ENCODE assay signal across 8 cellular contexts in genomic region chr15:38564557-38565286, GRCh38. TPM values are rescaled to one million over a fixed set of nuclear protein-coding genes. Genes with fewer than 3 reads are reported as not detected.
DNase-seq lines count a peak whose midpoint lies in the region; ATAC-seq lines count a peak whose summit lies in the region.

Gene RASGRP1 (minus strand): TSS chr15:38564814. CDS start chr15:38564628, 186 bp downstream.

- H3K27me3 ChIP-seq in mononuclear cell (ENCODE audit: insufficient read depth, low read length): no peaks in the 10 kb centered on the region

- intact Hi-C loops in activated CD4-positive, alpha-beta memory T cell treated with anti-CD3 and anti-CD28 coated beads for 36 hours (cut with micrococcal nuclease): loop anchor here (1.0 kb wide), 1 partner anchor 48 kb away; no protein-coding TSS in a partner anchor

- peaks cover 10% of the 10 kb centered on the region for H3K9me3 Mint-ChIP-seq in activated CD4-positive, alpha-beta memory T cell treated with anti-CD3 and anti-CD28 coated beads for 36 hours

- peak; percentile 60 for ATAC-seq in HG02610 (IDR thresholded peaks at IDR 0.05; ENCODE audit: unreplicated experiment)

- CTCF ChIA-PET in activated CD4-positive, alpha-beta memory T cell treated with anti-CD3 and anti-CD28 coated beads for 36 hours (lab: Charles Lee): interaction anchor here (0.9 to 9.5 kb wide), 44 partner anchors 9 to 127 kb away, joined by 3 to 551 read pairs (median 5); partner anchors contain the start of gene FAM98B

- peak within 1 kb of the TSS; percentile 61 for H3K4me3 ChIP-seq in mononuclear cell (ENCODE audit: low read length)

- H3K36me3 Mint-ChIP-seq in activated CD4-positive, alpha-beta memory T cell treated with anti-CD3 and anti-CD28 coated beads for 36 hours: peaks cover 46% of the 10 kb centered on the region

- no peaks in the 10 kb centered on the region for H3K27me3 Mint-ChIP-seq in activated CD4-positive, alpha-beta memory T cell treated with anti-CD3 and anti-CD28 coated beads for 36 hours

- DNase-seq in NCI-H1417 (lab: John Stamatoyannopoulos, UW) (peak; percentile 35 to 69 (median 66)), NCI-H1417 treated with DMSO at 0.1 percent for 48 hours (lab: John Stamatoyannopoulos, UW) (no peak), NCI-H1694 (lab: John Stamatoyannopoulos, UW) (peak; percentile 15)
- DNase-seq in activated CD4-positive, alpha-beta memory T cell treated with anti-CD3 and anti-CD28 coated beads for 36 hours: peak; percentile 91
- peak; percentile 82 for DNase-seq in effector CD4-positive, alpha-beta T cell
- peak; percentile 58 to 73 for DNase-seq in stimulated activated CD8-positive, alpha-beta memory T cell treated with anti-CD3 and anti-CD28 coated beads, Interleukin-4, amount 100 ng/mL, for 1 hour (ENCODE audit: low read depth in 2 of 2, low spot score in 1 of 2)

- peak within 1 kb of the TSS; percentile 95 for H3K4me3 Mint-ChIP-seq in activated CD4-positive, alpha-beta memory T cell treated with anti-CD3 and anti-CD28 coated beads for 36 hours

- H3K27ac Mint-ChIP-seq in activated CD4-positive, alpha-beta memory T cell treated with anti-CD3 and anti-CD28 coated beads for 36 hours: peak within 1 kb of the TSS; percentile 99

- POLR2A ChIA-PET in activated CD4-positive, alpha-beta memory T cell treated with anti-CD3 and anti-CD28 coated beads for 36 hours (lab: Charles Lee): interaction anchor here (0.5 to 9.6 kb wide), 23 partner anchors 9 to 133 kb away, joined by 3 to 394 read pairs (median 7); no protein-coding TSS in a partner anchor

- peaks cover 49% of the 10 kb centered on the region for H3K4me1 Mint-ChIP-seq in activated CD4-positive, alpha-beta memory T cell treated with anti-CD3 and anti-CD28 coated beads for 36 hours (ENCODE audit: low read depth)

- H3K9me3 ChIP-seq in mononuclear cell (ENCODE audit: low read depth, low read length): no peaks in the 10 kb centered on the region

- peaks cover 44% of the 10 kb centered on the region for H3K4me1 ChIP-seq in mononuclear cell (ENCODE audit: insufficient read depth, low read length)

RNA-seq across cellular contexts. Expression of gene RASGRP1, which starts in this region (rescaled TPM):
- total RNA-seq in activated CD4-positive, alpha-beta memory T cell treated with anti-CD3 and anti-CD28 coated beads for 36 hours: 100 to 1,000 TPM; 167 to 174 TPM
- total RNA-seq in mononuclear cell: 64.9 TPM
